Comparison of ENCODE assay signal across 25 cellular contexts in genomic region chr17:4157618-4158333, GRCh38.
"Had no signal": no experiment of that assay in that cellular context is flagged by ENCODE, and none has a peak within 500 bp of the region (broad histone marks: within the 10 kb centered on the region; RNA-seq: fewer than 3 reads in every experiment).

No MANE protein-coding gene starts in this region.

- H3K4me1 ChIP-seq: pancreas, right lobe of liver had no signal

- FAIRE-seq: endometrium, frontal cortex, pancreas, small intestine had no signal

- H3K9me3 Mint-ChIP-seq: effector memory CD8-positive, alpha-beta T cell; immature natural killer cell; nephron; stimulated activated naive CD8-positive, alpha-beta T cell treated with anti-CD3 and anti-CD28 coated beads, Interleukin-15, amount 100 ng/mL, for 72 hours had no signal

- H3K27me3 ChIP-seq: pancreas, right lobe of liver, suprapubic skin, transverse colon, vagina had no signal

- H3K9me3 ChIP-seq: lower lobe of right lung, pancreas, right lobe of liver, suprapubic skin, transverse colon, vagina had no signal

- H3K4me3 ChIP-seq: lower lobe of right lung, pancreas, right lobe of liver, suprapubic skin, transverse colon, vagina had no signal

- H3K4me1 Mint-ChIP-seq: immature natural killer cell; nephron; stimulated activated naive CD8-positive, alpha-beta T cell treated with anti-CD3 and anti-CD28 coated beads, Interleukin-15, amount 100 ng/mL, for 72 hours had no signal

- H3K27me3 Mint-ChIP-seq: effector memory CD8-positive, alpha-beta T cell; stimulated activated naive CD8-positive, alpha-beta T cell treated with anti-CD3 and anti-CD28 coated beads, Interleukin-15, amount 100 ng/mL, for 72 hours had no signal

- ATAC-seq: effector memory CD8-positive, alpha-beta T cell; pancreas; right lobe of liver; stimulated activated naive CD8-positive, alpha-beta T cell treated with anti-CD3 and anti-CD28 coated beads, Interleukin-15, amount 100 ng/mL, for 72 hours had no signal

- DNase-seq: cortex of kidney; effector memory CD8-positive, alpha-beta T cell; erythroblast; hypothalamus; immature natural killer cell; islet precursor cell; kidney glomerular epithelial cell; left ventricle myocardium superior; lower lobe of right lung; nucleus accumbens; retina; right lobe of liver; small intestine; stimulated activated CD4-positive, alpha-beta T cell treated with anti-CD3 and anti-CD28 coated beads, Interleukin-15, amount 100 ng/mL, for 24 hours; stimulated activated CD4-positive, alpha-beta T cell treated with anti-CD3 and anti-CD28 coated beads, Interleukin-2, amount 100 ng/mL, for 48 hours; stimulated activated CD8-positive, alpha-beta memory T cell treated with anti-CD3 and anti-CD28 coated beads, Interleukin-4, amount 100 ng/mL, for 48 hours; stimulated activated naive CD4-positive, alpha-beta T cell; stimulated activated naive CD8-positive, alpha-beta T cell treated with anti-CD3 and anti-CD28 coated beads, Interleukin-15, amount 100 ng/mL, for 72 hours; transverse colon had no signal

- H3K27ac ChIP-seq: lower lobe of right lung, pancreas, right lobe of liver, suprapubic skin, transverse colon, vagina had no signal

- H3K4me3 Mint-ChIP-seq: effector memory CD8-positive, alpha-beta T cell; immature natural killer cell; nephron; stimulated activated naive CD8-positive, alpha-beta T cell treated with anti-CD3 and anti-CD28 coated beads, Interleukin-15, amount 100 ng/mL, for 72 hours had no signal
